In genomic region chr11:115363921-115364320, GRCh38 we compare ENCODE assay signal across 20 cellular contexts.
DNase-seq lines count a peak whose midpoint lies in the region; ATAC-seq and TF ChIP-seq lines count a peak whose summit lies in the region.
"Had no signal": no experiment of that assay in that cellular context is flagged by ENCODE, and none has a peak within 500 bp of the region (broad histone marks: within the 10 kb centered on the region; RNA-seq: fewer than 3 reads in every experiment).

No MANE protein-coding gene starts in this region.

- no peak overlapping the region for H2BK5ac ChIP-seq in trophoblast cell (ENCODE audit: low read depth, low read length, poor library complexity)

- H3K79me2 ChIP-seq in trophoblast cell (ENCODE audit: control insufficient read depth, insufficient read depth, low read length, poor library complexity), result no peaks in the 10 kb centered on the region

- H2AK5ac ChIP-seq in trophoblast cell (ENCODE audit: low read length), result no peak overlapping the region

- no peak overlapping the region for H2BK120ac ChIP-seq in trophoblast cell (ENCODE audit: insufficient read depth, low read length, poor library complexity)

- H2AFZ ChIP-seq in trophoblast cell (ENCODE audit: insufficient read depth, low read length, poor library complexity), result no peak overlapping the region

- no peaks in the 10 kb centered on the region for H3K9me3 ChIP-seq in left ventricle myocardium inferior (replicated peaks)
- H3K9me3 ChIP-seq in trophoblast cell (ENCODE audit: insufficient read depth, low read depth, low read length), result no peaks in the 10 kb centered on the region
- H3K9me3 ChIP-seq: A549; BLaER1 treated with 17β-estradiol and CSF1 and Interleukin-3, amounts not matched to agents 10 nM and 100 nM had no signal

- no peaks in the 10 kb centered on the region for H3K27me3 ChIP-seq in left ventricle myocardium inferior (ENCODE audit: low read depth)
- no peaks in the 10 kb centered on the region for H3K27me3 ChIP-seq in trophoblast cell (ENCODE audit: insufficient read depth, low read length)
- H3K27me3 ChIP-seq: BLaER1 treated with 17β-estradiol and CSF1 and Interleukin-3, amounts not matched to agents 10 nM and 100 nM had no signal

- DNase-seq in left ventricle myocardium inferior (no peak), Right ventricle myocardium inferior (ENCODE audit: missing footprints) (no peak), amniotic epithelial cell (ENCODE audit: low read depth) (peak; percentile 70), trophoblast cell (peak; percentile 5 to 83), pons (ENCODE audit: low spot score) (no peak)
- DNase-seq: AML-193; CD4-positive, alpha-beta T cell; CD8-positive, alpha-beta T cell; DMS 273 treated with DMSO at 0.1 percent for 48 hours; DMS153; DMS53; DMS79; DND-41; GF-D8 had no signal

- no peak overlapping the region for H4K91ac ChIP-seq in trophoblast cell (ENCODE audit: low read depth, low read length)

- no peak for TF ChIP-seq CTCF in left ventricle myocardium inferior (IDR thresholded peaks at IDR 0.05; ENCODE audit: borderline replicate concordance)

- no peak overlapping the region for H3K9ac ChIP-seq in trophoblast cell (ENCODE audit: low read length)
- H3K9ac ChIP-seq: BLaER1 treated with 17β-estradiol and CSF1 and Interleukin-3, amounts not matched to agents 10 nM and 100 nM had no signal

- no peak overlapping the region for H2BK12ac ChIP-seq in trophoblast cell (ENCODE audit: low read length)

- H3K23ac ChIP-seq in trophoblast cell (ENCODE audit: low read length), result no peak overlapping the region

- no peak for ATAC-seq in Right ventricle myocardium inferior
- ATAC-seq in HG03565 (IDR thresholded peaks at IDR 0.05; ENCODE audit: unreplicated experiment), result no peak
- ATAC-seq in esophagus mucosa, result no peak
- ATAC-seq: A549; CD8-positive, alpha-beta T cell had no signal

- H3K36me3 ChIP-seq in left ventricle myocardium inferior (no peaks in the 10 kb centered on the region), trophoblast cell (ENCODE audit: control insufficient read depth in 1 of 2, insufficient read depth in 2 of 2, low read length in 2 of 2) (peaks cover 0 to 1% of the 10 kb centered on the region in 2 experiments)
- H3K36me3 ChIP-seq: BLaER1 treated with 17β-estradiol and CSF1 and Interleukin-3, amounts not matched to agents 10 nM and 100 nM had no signal

- no CpG with 5 or more reads among the region's 3 CpGs for WGBS in trophoblast cell (ENCODE audit: extremely low coverage, insufficient coverage, insufficient read length)

- no peak overlapping the region for H3K18ac ChIP-seq in trophoblast cell (ENCODE audit: low read length)

- peak overlapping the region; percentile 58 for H3K27ac ChIP-seq in left ventricle myocardium inferior (replicated peaks)
- H3K27ac ChIP-seq in trophoblast cell (ENCODE audit: low read depth, low read length), result no peak overlapping the region
- H3K27ac ChIP-seq: 22Rv1; BLaER1 treated with 17β-estradiol and CSF1 and Interleukin-3, amounts not matched to agents 10 nM and 100 nM; C4-2B had no signal

- H4K8ac ChIP-seq in trophoblast cell (ENCODE audit: low read depth, low read length), result no peak overlapping the region

- no peak overlapping the region for H4K12ac ChIP-seq in trophoblast cell (ENCODE audit: low read depth, low read length)

- H3K4ac ChIP-seq in trophoblast cell (ENCODE audit: low read depth, low read length), result no peak overlapping the region

- no peak overlapping the region for H3K4me3 ChIP-seq in left ventricle myocardium inferior
- H3K4me3 ChIP-seq in trophoblast cell (ENCODE audit: low read depth, low read length), result no peak overlapping the region
- H3K4me3 ChIP-seq: A549; BLaER1 treated with 17β-estradiol and CSF1 and Interleukin-3, amounts not matched to agents 10 nM and 100 nM had no signal

- H3K4me1 ChIP-seq in left ventricle myocardium inferior, result peaks cover 41% of the 10 kb centered on the region
- no peaks in the 10 kb centered on the region for H3K4me1 ChIP-seq in trophoblast cell (ENCODE audit: control insufficient read depth in 1 of 2, insufficient read depth in 2 of 2, low read length in 2 of 2)
- H3K4me1 ChIP-seq: BLaER1 treated with 17β-estradiol and CSF1 and Interleukin-3, amounts not matched to agents 10 nM and 100 nM had no signal

- intact Hi-C loops in left ventricle myocardium inferior (cut with micrococcal nuclease) (no loop called here), Right ventricle myocardium inferior (cut with DNase I) (loop anchor here (10.0 kb wide), 1 partner anchor 141 kb away; the partner anchor contains the start of gene CADM1)

- H3K4me2 ChIP-seq in trophoblast cell (ENCODE audit: low read length), result no peak overlapping the region
- H3K4me2 ChIP-seq: A549; BLaER1 treated with 17β-estradiol and CSF1 and Interleukin-3, amounts not matched to agents 10 nM and 100 nM had no signal

- no peak overlapping the region for H3K14ac ChIP-seq in trophoblast cell (ENCODE audit: low read length)

- H3K79me1 ChIP-seq in trophoblast cell (ENCODE audit: low read length), result no peaks in the 10 kb centered on the region

Comparison
In these comparisons a context has a peak if more than half of its experiments do, and no peak if none do; other contexts are left out.
1. DNase-seq: peak in amniotic epithelial cell (single experiment) and trophoblast cell (2 of 2); none in left ventricle myocardium inferior (single experiment), Right ventricle myocardium inferior (single experiment) and pons (single experiment).